Comparison of ENCODE assay signal across 8 cellular contexts in the genomic region with DNA sequence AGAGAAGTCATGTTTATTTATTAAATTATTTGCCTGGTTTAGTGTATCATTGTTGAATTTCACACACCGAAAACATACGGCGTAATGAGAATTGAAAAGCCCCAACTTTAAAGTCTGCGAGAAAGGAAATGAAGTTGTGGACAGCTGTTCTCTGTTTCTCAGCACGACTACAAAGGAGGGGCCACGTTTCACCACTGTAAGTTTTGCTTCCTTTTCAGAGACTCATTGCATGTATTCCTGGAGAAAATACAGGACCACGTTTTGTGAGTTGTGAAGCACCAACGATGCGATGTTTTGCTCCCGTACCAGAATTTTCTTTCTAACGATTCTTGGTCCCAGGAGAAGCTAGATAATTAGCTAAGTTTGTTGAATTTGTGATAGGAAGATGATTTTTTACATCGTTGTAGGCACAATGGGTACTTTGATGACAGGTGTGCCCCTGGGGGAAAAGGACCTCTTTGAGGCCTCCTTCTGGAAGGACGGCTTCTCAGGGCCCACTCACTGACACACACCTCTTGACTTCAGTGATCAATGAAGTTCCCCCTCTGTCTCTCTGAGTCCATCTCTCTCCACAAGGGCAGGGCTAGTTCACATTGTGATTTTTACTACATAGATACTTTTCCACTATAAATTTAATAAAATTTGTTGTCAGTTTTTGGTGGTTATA. TPM values are rescaled to one million over a fixed set of nuclear protein-coding genes. Genes with fewer than 3 reads are reported as not detected.
DNase-seq lines count a peak whose midpoint lies in the region; ATAC-seq and TF ChIP-seq lines count a peak whose summit lies in the region.

No MANE protein-coding gene starts in this region.

- CTCF ChIA-PET in A673 (lab: Charles Lee): no interaction called here

- H3K4me3 ChIP-seq in left ventricle myocardium inferior (no peak overlapping the region), transverse colon (no peak overlapping the region), A673 (ENCODE audit: low read depth, low read length, poor library complexity, severe bottlenecking) (no peak overlapping the region)

- TF ChIP-seq POLR2A in transverse colon (IDR thresholded peaks at IDR 0.05): no peak

- H3K9me3 ChIP-seq in left ventricle myocardium inferior (replicated peaks) (peaks cover 9% of the 10 kb centered on the region), transverse colon (no peaks in the 10 kb centered on the region), A673 (ENCODE audit: low read depth, low read length, poor library complexity, severe bottlenecking) (no peaks in the 10 kb centered on the region)

- H3K9me3 Mint-ChIP-seq in T-helper 2 cell treated with Interferon-gamma antibody and Interleukin-4, amounts not matched to agents 5 μg/mL and 100 μg/mL, for 36 hours: peaks cover 8% of the 10 kb centered on the region

- H3K36me3 Mint-ChIP-seq in T-helper 2 cell treated with Interferon-gamma antibody and Interleukin-4, amounts not matched to agents 5 μg/mL and 100 μg/mL, for 36 hours (ENCODE audit: low read depth): peaks cover 63% of the 10 kb centered on the region

- H3K27me3 Mint-ChIP-seq in T-helper 2 cell treated with Interferon-gamma antibody and Interleukin-4, amounts not matched to agents 5 μg/mL and 100 μg/mL, for 36 hours (ENCODE audit: low read depth): no peaks in the 10 kb centered on the region

- peak overlapping the region; percentile 71 for H3K4me3 Mint-ChIP-seq in T-helper 2 cell treated with Interferon-gamma antibody and Interleukin-4, amounts not matched to agents 5 μg/mL and 100 μg/mL, for 36 hours

- H3K27ac ChIP-seq in left ventricle myocardium inferior (replicated peaks) (no peak overlapping the region), transverse colon (peak overlapping the region; percentile 14 to 46 (median 34)), A673 (ENCODE audit: low read depth, low read length, poor library complexity, severe bottlenecking) (no peak overlapping the region)

- DNase-seq in Right ventricle myocardium superior (no peak), left ventricle myocardium inferior (no peak), transverse colon (no peak), GM19240 (ENCODE audit: insufficient read length, low spot score) (no peak), NCI-H146 treated with DMSO at 0.1 percent for 48 hours (lab: John Stamatoyannopoulos, UW; ENCODE audit: unreplicated experiment) (no peak), A673 (ENCODE audit: low spot score) (no peak)
- DNase-seq in T-helper 2 cell treated with Interferon-gamma antibody and Interleukin-4, amounts not matched to agents 5 μg/mL and 100 μg/mL, for 36 hours (ENCODE audit: low spot score): peak; percentile 13

- TF ChIP-seq CTCF in left ventricle myocardium inferior (IDR thresholded peaks at IDR 0.05; ENCODE audit: borderline replicate concordance): no peak
- no peak for TF ChIP-seq CTCF in transverse colon (IDR thresholded peaks at IDR 0.05)
- no peak for TF ChIP-seq CTCF in A673 (conservative IDR thresholded peaks at IDR 0.05; ENCODE audit: low read depth, low read length)

- H3K4me1 ChIP-seq in left ventricle myocardium inferior: peaks cover 9% of the 10 kb centered on the region
- H3K4me1 ChIP-seq in transverse colon: peaks cover 0 to 4% (median 0%) of the 10 kb centered on the region in 4 donors
- H3K4me1 ChIP-seq in A673 (ENCODE audit: insufficient read depth, low read length, poor library complexity, severe bottlenecking): no peaks in the 10 kb centered on the region

- H3K27me3 ChIP-seq in left ventricle myocardium inferior (ENCODE audit: low read depth): no peaks in the 10 kb centered on the region
- H3K27me3 ChIP-seq in transverse colon: no peaks in the 10 kb centered on the region
- H3K27me3 ChIP-seq in A673 (replicated peaks; ENCODE audit: insufficient read depth, low read depth, low read length, poor library complexity): peaks cover 2% of the 10 kb centered on the region

- BruUV-seq in A673 (replicated peaks; lab: Mats Ljungman, UMichigan): no TSS peak

- H3K36me3 ChIP-seq in left ventricle myocardium inferior: no peaks in the 10 kb centered on the region
- no peaks in the 10 kb centered on the region for H3K36me3 ChIP-seq in transverse colon
- no peaks in the 10 kb centered on the region for H3K36me3 ChIP-seq in A673 (ENCODE audit: insufficient read depth, low read length, poor library complexity, severe bottlenecking)

- H3K4me1 Mint-ChIP-seq in T-helper 2 cell treated with Interferon-gamma antibody and Interleukin-4, amounts not matched to agents 5 μg/mL and 100 μg/mL, for 36 hours (ENCODE audit: low read depth): peaks cover 84% of the 10 kb centered on the region

- peak overlapping the region; percentile 90 for H3K27ac Mint-ChIP-seq in T-helper 2 cell treated with Interferon-gamma antibody and Interleukin-4, amounts not matched to agents 5 μg/mL and 100 μg/mL, for 36 hours

- in situ Hi-C loops in transverse colon (cut with MboI; ENCODE audit: low pct_ligation_motif_present in 1 of 4, low pct_unique_long_range_greater_than_20kb in 1 of 4, low sequenced_read_pairs in 3 of 4): no loop called here

- ATAC-seq in Right ventricle myocardium superior (ENCODE audit: poor library complexity) (peak; percentile 41), HG03025 (IDR thresholded peaks at IDR 0.05; ENCODE audit: low FRiP score, unreplicated experiment) (peak; percentile 71)

- 51 to 56% methylated on average over 13 of the region's 13 CpGs for WGBS in transverse colon (ENCODE audit: low coverage in 1 of 2), 2 donors

- POLR2A ChIA-PET in A673 (lab: Charles Lee; ENCODE audit: low non-redundant PET): no interaction called here

- TF ChIP-seq EP300 in transverse colon (IDR thresholded peaks at IDR 0.05; ENCODE audit: low read depth): no peak

- intact Hi-C loops in Right ventricle myocardium superior (cut with DNase I): no loop called here
- intact Hi-C loops in left ventricle myocardium inferior (cut with micrococcal nuclease): no loop called here
- intact Hi-C loops in transverse colon (cut with DNase I; ENCODE audit: low total_unique reads): no loop called here
- intact Hi-C loops in A673 (cut with micrococcal nuclease; ENCODE audit: unreplicated experiment): no loop called here

RNA-seq across cellular contexts. Expression of gene ACKR3, which starts 23.7 kb away (rescaled TPM):
- total RNA-seq in Right ventricle myocardium superior: 27.9 TPM
- total RNA-seq in left ventricle myocardium inferior: 39.3 TPM
- total RNA-seq in transverse colon: 10 to 100 TPM in 1 of 4 donors, 1 to 10 TPM in 3; 4.2 to 16.5 (median 7.7) TPM
- 0.31 and 0.52 TPM in 2 replicates for total RNA-seq in A673 (2021)

Comparison
In these comparisons a context has a peak if more than half of its experiments do, and no peak if none do; other contexts are left out.
1. H3K27ac ChIP-seq: peak in transverse colon (4 of 4); none in left ventricle myocardium inferior (single experiment) and A673 (single experiment).